8 cellular contexts compared by ENCODE assay signal in genomic region chr3:185823280-185824044, GRCh38. TPM values are rescaled to one million over a fixed set of nuclear protein-coding genes. Genes with fewer than 3 reads are reported as not detected.
DNase-seq lines count a peak whose midpoint lies in the region; ATAC-seq and TF ChIP-seq lines count a peak whose summit lies in the region.

No MANE protein-coding gene starts in this region.

- peak overlapping the region; percentile 98 for H3K27ac Mint-ChIP-seq in Caco-2 (ENCODE audit: unreplicated experiment)
- no peak overlapping the region for H3K27ac Mint-ChIP-seq in activated CD8-positive, alpha-beta T cell treated with anti-CD3 and anti-CD28 coated beads for 36 hours
- peak overlapping the region in 1 of 2 donors; percentile 82 for H3K27ac Mint-ChIP-seq in natural killer cell

- peaks cover 47% of the 10 kb centered on the region for H3K36me3 Mint-ChIP-seq in Caco-2 (ENCODE audit: insufficient read depth, unreplicated experiment)
- no peaks in the 10 kb centered on the region for H3K36me3 Mint-ChIP-seq in activated CD8-positive, alpha-beta T cell treated with anti-CD3 and anti-CD28 coated beads for 36 hours (ENCODE audit: low read depth)
- no peaks in the 10 kb centered on the region for H3K36me3 Mint-ChIP-seq in natural killer cell

- no TSS peak for BruUV-seq in Caco-2 (replicated peaks; lab: Mats Ljungman, UMichigan)

- H3K27me3 Mint-ChIP-seq in Caco-2 (ENCODE audit: insufficient read depth, unreplicated experiment) = no peaks in the 10 kb centered on the region
- H3K27me3 Mint-ChIP-seq in activated CD8-positive, alpha-beta T cell treated with anti-CD3 and anti-CD28 coated beads for 36 hours = peaks cover 60% of the 10 kb centered on the region
- peaks cover 13 to 49% of the 10 kb centered on the region in 2 donors for H3K27me3 Mint-ChIP-seq in natural killer cell (ENCODE audit: low read depth in 2 of 2)

- peaks cover 26% of the 10 kb centered on the region for H3K4me1 ChIP-seq in Caco-2

- peak; percentile 49 to 57 for DNase-seq in Caco-2
- DNase-seq in activated CD8-positive, alpha-beta T cell treated with anti-CD3 and anti-CD28 coated beads for 36 hours = peak; percentile 37
- DNase-seq in fibroblast of gingiva (ENCODE audit: low read depth) = peak; percentile 59
- DNase-seq in natural killer cell = peak; percentile 36
- DNase-seq in midbrain (lab: John Stamatoyannopoulos, UW) = no peak
- DNase-seq in globus pallidus (ENCODE audit: low spot score) = no peak

- H3K4me1 Mint-ChIP-seq in Caco-2 (ENCODE audit: low read depth, unreplicated experiment) (peaks cover 16% of the 10 kb centered on the region), natural killer cell (peaks cover 24 to 27% of the 10 kb centered on the region in 2 donors)
- peaks cover 8% of the 10 kb centered on the region for H3K4me1 Mint-ChIP-seq in activated CD8-positive, alpha-beta T cell treated with anti-CD3 and anti-CD28 coated beads for 36 hours (ENCODE audit: low read depth)

- H3K9me3 ChIP-seq in Caco-2 = no peaks in the 10 kb centered on the region

- intact Hi-C loops in Caco-2 (cut with micrococcal nuclease; ENCODE audit: unreplicated experiment) (loop anchor here (5.0 to 10.0 kb wide), 2 partner anchors 36 to 111 kb away; partner anchors contain the start of gene TRA2B), natural killer cell (cut with micrococcal nuclease) (no loop called here)
- intact Hi-C loops in activated CD8-positive, alpha-beta T cell treated with anti-CD3 and anti-CD28 coated beads for 36 hours (cut with micrococcal nuclease) = no loop called here

- POLR2A ChIA-PET in Caco-2 (lab: Charles Lee) = interaction anchor here (0.6 to 0.7 kb wide), 3 partner anchors 27 to 115 kb away, joined by 4 to 7 read pairs (median 5); partner anchors contain the start of gene TRA2B
- POLR2A ChIA-PET in activated CD8-positive, alpha-beta T cell treated with anti-CD3 and anti-CD28 coated beads for 36 hours (lab: Charles Lee) = no interaction called here

- no peaks in the 10 kb centered on the region for H3K36me3 ChIP-seq in Caco-2 (ENCODE audit: control insufficient read depth, insufficient read depth, low read length)

- no peak for ATAC-seq in activated CD8-positive, alpha-beta T cell treated with anti-CD3 and anti-CD28 coated beads for 36 hours
- ATAC-seq in natural killer cell (peak; percentile 39 to 59 (median 44)), GM19455 (IDR thresholded peaks at IDR 0.05; ENCODE audit: unreplicated experiment) (no peak)

- TF ChIP-seq CTCF in Caco-2 (IDR thresholded peaks at IDR 0.05; ENCODE audit: insufficient read depth in 1 of 2, low read depth in 1 of 2, low read length in 1 of 2, severe bottlenecking in 1 of 2, unreplicated experiment in 1 of 2) (peak in 1 of 2 experiments; percentile 16), natural killer cell (IDR thresholded peaks at IDR 0.05) (no peak)
- no peak for TF ChIP-seq CTCF in activated CD8-positive, alpha-beta T cell treated with anti-CD3 and anti-CD28 coated beads for 36 hours (IDR thresholded peaks at IDR 0.05)

- CTCF ChIA-PET in Caco-2 (lab: Charles Lee) = interaction anchor here (0.7 to 1.4 kb wide), 5 partner anchors 55 to 419 kb away, joined by 3 to 4 read pairs (median 4); partner anchors contain the start of gene TRA2B
- CTCF ChIA-PET in activated CD8-positive, alpha-beta T cell treated with anti-CD3 and anti-CD28 coated beads for 36 hours (lab: Charles Lee) = interaction anchor here (1.3 to 1.7 kb wide), 2 partner anchors 21 to 55 kb away, joined by 3 to 9 read pairs; no protein-coding TSS in a partner anchor

- H3K4me3 ChIP-seq in Caco-2 (ENCODE audit: low read depth, low read length) = peak overlapping the region; percentile 94

- H3K9me3 Mint-ChIP-seq in Caco-2 (ENCODE audit: unreplicated experiment) (no peaks in the 10 kb centered on the region), natural killer cell (no peaks in the 10 kb centered on the region)
- no peaks in the 10 kb centered on the region for H3K9me3 Mint-ChIP-seq in activated CD8-positive, alpha-beta T cell treated with anti-CD3 and anti-CD28 coated beads for 36 hours

- H3K27me3 ChIP-seq in Caco-2 (replicated peaks; ENCODE audit: control insufficient read depth, insufficient read depth, low read length) = no peaks in the 10 kb centered on the region

- TF ChIP-seq RAD21 in Ishikawa (IDR thresholded peaks at IDR 0.05; ENCODE audit: low read depth) = no peak

- H3K4me3 Mint-ChIP-seq in Caco-2 (ENCODE audit: unreplicated experiment) (peak overlapping the region; percentile 85), natural killer cell (peak overlapping the region; percentile 92)
- peak overlapping the region; percentile 66 for H3K4me3 Mint-ChIP-seq in activated CD8-positive, alpha-beta T cell treated with anti-CD3 and anti-CD28 coated beads for 36 hours

- TF ChIP-seq EP300 in Ishikawa (IDR thresholded peaks at IDR 0.05; ENCODE audit: borderline replicate concordance) = no peak

TF ChIP-seq in Ishikawa, 13 proteins besides CTCF, POLR2A, EP300 and RAD21:
- TF ChIP-seq CEBPB (IDR thresholded peaks at IDR 0.05) (no peak), TCF12 (IDR thresholded peaks at IDR 0.05; ENCODE audit: low read depth) (peak; percentile 4; the same call in 1 of the 2 replicates), MAX (IDR thresholded peaks at IDR 0.05) (peak; percentile 9), NFIC (IDR thresholded peaks at IDR 0.05) (no peak), EGR1 (IDR thresholded peaks at IDR 0.05) (0 out of 2 replicates have a peak, but pooled peaks have one; percentile 18), YY1 (IDR thresholded peaks at IDR 0.05; ENCODE audit: low read depth) (no peak), ZBTB7A (IDR thresholded peaks at IDR 0.05; ENCODE audit: low read depth) (peak; percentile 99)

RNA-seq across cellular contexts. Expression of gene IGF2BP2, which starts 1.4 kb away (rescaled TPM):
- total RNA-seq in Caco-2 (2022) = 75.9 and 80.8 TPM in 2 replicates
- total RNA-seq in activated CD8-positive, alpha-beta T cell treated with anti-CD3 and anti-CD28 coated beads for 36 hours = under 1 TPM; 0.52 to 0.65 TPM
- total RNA-seq in natural killer cell = 10 to 100 TPM in 1 of 3 donors, 1 to 10 TPM in 2; 4.2 to 16.8 (median 8.8) TPM

Comparison
In these comparisons a context has a peak if more than half of its experiments do, and no peak if none do; other contexts are left out.
1. DNase-seq: peak in Caco-2 (2 of 2), activated CD8-positive, alpha-beta T cell treated with anti-CD3 and anti-CD28 coated beads for 36 hours (single experiment), fibroblast of gingiva (single experiment) and natural killer cell (single experiment); none in midbrain (single experiment) and globus pallidus (single experiment).
2. ATAC-seq: peak in natural killer cell (3 of 3); none in activated CD8-positive, alpha-beta T cell treated with anti-CD3 and anti-CD28 coated beads for 36 hours (single experiment) and GM19455 (single experiment).
3. Peak in every context shown above with its lines, with median percentiles within 50 percentile points of each other: H3K4me3 Mint-ChIP-seq.